26 cellular contexts compared by ENCODE assay signal in the genomic region with DNA sequence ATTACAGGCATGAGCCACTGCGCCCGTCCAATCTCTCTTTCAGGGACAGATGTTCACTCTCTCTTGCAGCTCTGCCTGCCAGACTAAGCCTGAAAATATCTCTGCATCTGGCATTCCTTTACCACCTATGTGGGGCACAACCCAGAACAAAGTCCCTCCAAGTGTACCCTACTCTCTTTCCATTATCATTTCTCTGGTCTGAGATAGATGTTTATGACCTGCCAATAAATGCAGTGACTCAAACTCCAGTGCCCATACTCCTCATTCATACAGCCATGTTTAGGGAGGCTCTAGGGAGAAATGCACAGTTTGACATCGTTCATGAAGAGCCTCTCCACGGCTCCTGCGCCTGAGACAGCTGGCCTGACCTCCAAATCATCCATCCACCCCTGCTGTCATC. TPM values are rescaled to one million over a fixed set of nuclear protein-coding genes. Genes with fewer than 3 reads are reported as not detected.
DNase-seq lines count a peak whose midpoint lies in the region; ATAC-seq and TF ChIP-seq lines count a peak whose summit lies in the region.
"Had no signal": no experiment of that assay in that cellular context is flagged by ENCODE, and none has a peak within 500 bp of the region (broad histone marks: within the 10 kb centered on the region; RNA-seq: fewer than 3 reads in every experiment).

BTNL3 (plus strand) TSS at position 255 of the 400 bp plus-strand sequence. CDS start 183 bp downstream, outside the sequence.

- no peaks in the 10 kb centered on the region for H3K27me3 ChIP-seq in DOHH2 (ENCODE audit: control insufficient read depth, low read length)
- H3K27me3 ChIP-seq in rectal smooth muscle tissue (ENCODE audit: control insufficient read depth, insufficient read depth, low read length) = no peaks in the 10 kb centered on the region
- H3K27me3 ChIP-seq: BLaER1, SJCRH30 had no signal

- DNase-seq in NCI-H345 treated with DMSO at 0.1 percent for 48 hours (lab: John Stamatoyannopoulos, UW; ENCODE audit: unreplicated experiment) (peak; percentile 35), left colon (peak in 1 of 2 donors; percentile 40), NCI-H1417 treated with DMSO at 0.1 percent for 48 hours (lab: John Stamatoyannopoulos, UW) (no peak), germinal center (ENCODE audit: low spot score) (no peak)
- DNase-seq in stimulated activated CD4-positive, alpha-beta T cell treated with anti-CD3 and anti-CD28 coated beads, Interleukin-4, amount 100 ng/mL, for 4 hours = no peak
- DNase-seq: CD4-positive, CD25-positive, alpha-beta regulatory T cell; DMS79; GF-D8; H7; Karpas-422; NCI-H1092 treated with DMSO at 0.1 percent for 48 hours; NCI-H1436 treated with DMSO at 0.1 percent for 48 hours; NCI-H2029 treated with DMSO at 0.1 percent for 48 hours; NCI-H446; NCI-H524 treated with DMSO at 0.1 percent for 48 hours; NCI-H774; PC-3; SJCRH30 had no signal

- no peaks in the 10 kb centered on the region for H3F3A ChIP-seq in DOHH2 (ENCODE audit: control insufficient read depth, insufficient read depth)

- H3K4me3 ChIP-seq in DOHH2 (ENCODE audit: low read length) (no peak within 1 kb of the TSS), rectal smooth muscle tissue (ENCODE audit: low read length) (peak within 1 kb of the TSS; percentile 2)
- H3K4me3 ChIP-seq: BLaER1, SJCRH30 had no signal

- no peaks in the 10 kb centered on the region for H4K20me1 ChIP-seq in DOHH2 (ENCODE audit: control insufficient read depth, insufficient read depth, low read depth, low read length)
- H4K20me1 ChIP-seq: BLaER1 had no signal

- peak; percentile 85 for ATAC-seq in left colon
- ATAC-seq: HepG2, PC-3, Right ventricle myocardium inferior, SK-N-SH treated with all-trans-retinoic acid at 6 μM for 48 hours had no signal

- no peaks in the 10 kb centered on the region for H3K9me2 ChIP-seq in DOHH2 (replicated peaks; ENCODE audit: control insufficient read depth, low read length)

- H3K4me2 ChIP-seq in DOHH2 (ENCODE audit: low read length) = peak within 1 kb of the TSS; percentile 84; the same call in 1 of the 2 replicates
- H3K4me2 ChIP-seq: BLaER1 had no signal

- H3K9me3 ChIP-seq in DOHH2 (ENCODE audit: control insufficient read depth, insufficient read depth, low read length) = no peaks in the 10 kb centered on the region
- H3K9me3 ChIP-seq: BLaER1, SJCRH30 had no signal

- TF ChIP-seq CTCF in DOHH2 (IDR thresholded peaks at IDR 0.05; ENCODE audit: low read depth, low read length, poor library complexity, severe bottlenecking) = no peak

- H3K36me3 ChIP-seq in DOHH2 (ENCODE audit: control insufficient read depth, low read length) (no peaks in the 10 kb centered on the region), rectal smooth muscle tissue (ENCODE audit: control insufficient read depth, insufficient read depth, low read length) (no peaks in the 10 kb centered on the region)
- H3K36me3 ChIP-seq: BLaER1, SJCRH30 had no signal

- H3K27ac ChIP-seq in DOHH2 (ENCODE audit: low read depth, low read length) (no peak within 1 kb of the TSS), rectal smooth muscle tissue (ENCODE audit: low read depth, low read length) (no peak within 1 kb of the TSS)
- H3K27ac ChIP-seq: BLaER1, SJCRH30 had no signal

- intact Hi-C loops in left colon (cut with DNase I, micrococcal nuclease) = no loop called here

- H3K79me2 ChIP-seq in DOHH2 (ENCODE audit: control insufficient read depth, low read length) = no peaks in the 10 kb centered on the region

- no peak within 1 kb of the TSS for H3K9ac ChIP-seq in rectal smooth muscle tissue (ENCODE audit: low read length)
- H3K9ac ChIP-seq: BLaER1 had no signal

- H3K4me1 ChIP-seq in DOHH2 (ENCODE audit: control insufficient read depth, low read length) = peaks cover 25% of the 10 kb centered on the region
- no peaks in the 10 kb centered on the region for H3K4me1 ChIP-seq in rectal smooth muscle tissue (ENCODE audit: control insufficient read depth, insufficient read depth, low read length)
- H3K4me1 ChIP-seq: SJCRH30 had no signal

RNA-seq across cellular contexts. Expression of gene BTNL3, which starts in this region (rescaled TPM):
- 100 to 1,000 TPM in 1 of 2 donors, 10 to 100 TPM in 1; 20.5 to 130 TPM for total RNA-seq in left colon
- total RNA-seq: CD4-positive, CD25-positive, alpha-beta regulatory T cell; H7; HepG2; HT-29; PC-3; Right ventricle myocardium inferior; RPMI7951; SJCRH30 had no signal
